In genomic region chr2:99600929-99601680, GRCh38 we compare ENCODE assay signal across 12 cellular contexts.
DNase-seq lines count a peak whose midpoint lies in the region; TF ChIP-seq lines count a peak whose summit lies in the region.
"Had no signal": no experiment of that assay in that cellular context is flagged by ENCODE, and none has a peak within 500 bp of the region (broad histone marks: within the 10 kb centered on the region; RNA-seq: fewer than 3 reads in every experiment).

No MANE protein-coding gene starts in this region.

- BruUV-seq in OCI-LY7 (replicated peaks; lab: Mats Ljungman, UMichigan): no TSS peak

- H2BK120ac ChIP-seq in neuronal stem cell (ENCODE audit: low read depth, low read length): no peak overlapping the region

- H3K27ac ChIP-seq in neuronal stem cell (replicated peaks; ENCODE audit: low read length) (no peak overlapping the region), OCI-LY7 (ENCODE audit: low read depth, low read length, poor library complexity, severe bottlenecking) (no peak overlapping the region)

- no peaks in the 10 kb centered on the region for H3K79me2 ChIP-seq in OCI-LY7 (ENCODE audit: insufficient read depth, low read depth, low read length)

- H3K4me1 ChIP-seq in neuronal stem cell (ENCODE audit: control insufficient read depth in 2 of 2, insufficient read depth in 1 of 2, low read depth in 1 of 2, low read length in 2 of 2) (peaks cover 0 to 15% of the 10 kb centered on the region in 2 donors), OCI-LY7 (ENCODE audit: insufficient read depth, low read length, poor library complexity, severe bottlenecking) (no peaks in the 10 kb centered on the region)

- no peaks in the 10 kb centered on the region for H3K79me1 ChIP-seq in neuronal stem cell (ENCODE audit: low read depth, low read length)

- no peak overlapping the region for H4K91ac ChIP-seq in neuronal stem cell (ENCODE audit: low read depth, low read length, poor library complexity)

- no peak overlapping the region for H4K8ac ChIP-seq in neuronal stem cell (ENCODE audit: low read depth, low read length)

- no peak overlapping the region for H3K18ac ChIP-seq in neuronal stem cell (ENCODE audit: low read length)

- H3K4ac ChIP-seq in neuronal stem cell (ENCODE audit: low read length): no peak overlapping the region

- H2AK5ac ChIP-seq in neuronal stem cell (ENCODE audit: low read depth, low read length): no peak overlapping the region

- H3K4me2 ChIP-seq in neuronal stem cell (ENCODE audit: insufficient read depth, low read length, poor library complexity, severe bottlenecking) (no peak overlapping the region), OCI-LY7 (ENCODE audit: low read length) (no peak overlapping the region)

- DNase-seq in EL: peak; percentile 32
- DNase-seq in M059J (ENCODE audit: low read depth): peak; percentile 48
- DNase-seq in choroid plexus epithelial cell (ENCODE audit: low read depth): peak; percentile 24
- DNase-seq in neuronal stem cell (ENCODE audit: low spot score): no peak
- no peak for DNase-seq in hippocampal formation (lab: John Stamatoyannopoulos, UW)
- DNase-seq in NCI-H226: no peak
- DNase-seq in OCI-LY7 (ENCODE audit: low spot score): no peak
- DNase-seq in GDM1 (lab: John Stamatoyannopoulos, UW): no peak
- DNase-seq: activated CD4-positive, alpha-beta memory T cell treated with anti-CD3 and anti-CD28 coated beads for 36 hours; cerebellar nuclear complex; naive thymus-derived CD4-positive, alpha-beta T cell; NCI-H1436 had no signal

- no peaks in the 10 kb centered on the region for H3K9me2 ChIP-seq in OCI-LY7 (ENCODE audit: insufficient read depth, low read length)

- intact Hi-C loops in OCI-LY7 (cut with micrococcal nuclease; ENCODE audit: unreplicated experiment): no loop called here

- no peaks in the 10 kb centered on the region for H3K9me3 ChIP-seq in neuronal stem cell (replicated peaks in 1 of 2; ENCODE audit: control insufficient read depth in 2 of 2, insufficient read depth in 1 of 2, low read depth in 1 of 2, low read length in 2 of 2)
- no peaks in the 10 kb centered on the region for H3K9me3 ChIP-seq in OCI-LY7 (ENCODE audit: low read length)

- H3K23ac ChIP-seq in neuronal stem cell (ENCODE audit: low read depth, low read length, poor library complexity): peak overlapping the region; percentile 6

- no peak overlapping the region for H2BK5ac ChIP-seq in neuronal stem cell (ENCODE audit: low read length)

- H3K27me3 ChIP-seq in neuronal stem cell (ENCODE audit: control insufficient read depth in 3 of 3, insufficient read depth in 3 of 3, low read depth in 1 of 3, low read length in 3 of 3): no peaks in the 10 kb centered on the region

- H2AFZ ChIP-seq in neuronal stem cell (ENCODE audit: low read length) (peak overlapping the region; percentile 20), OCI-LY7 (ENCODE audit: low read length) (no peak overlapping the region)

- no peak overlapping the region for H3K14ac ChIP-seq in neuronal stem cell (ENCODE audit: low read length)

- POLR2A ChIA-PET in OCI-LY7 (lab: Charles Lee): interaction anchor here (0.8 to 1.2 kb wide), 2 partner anchors 15 to 23 kb away, joined by 3 read pairs; no protein-coding TSS in a partner anchor

- H2BK12ac ChIP-seq in neuronal stem cell (ENCODE audit: low read length): no peak overlapping the region

- no peaks in the 10 kb centered on the region for H4K20me1 ChIP-seq in OCI-LY7 (ENCODE audit: insufficient read depth, low read length)

- H3K4me3 ChIP-seq in choroid plexus epithelial cell (ENCODE audit: low read depth, low read length) (no peak overlapping the region), neuronal stem cell (ENCODE audit: low read length in 2 of 2) (no peak overlapping the region), OCI-LY7 (ENCODE audit: low read depth, low read length, poor library complexity, severe bottlenecking) (no peak overlapping the region)

- TF ChIP-seq CTCF in choroid plexus epithelial cell (conservative IDR thresholded peaks at IDR 0.05; ENCODE audit: low read depth, low read length) (no peak), OCI-LY7 (conservative IDR thresholded peaks at IDR 0.05; ENCODE audit: low read length) (no peak)

- no CpG with 5 or more reads among the region's 20 CpGs for WGBS in neuronal stem cell (ENCODE audit: extremely low coverage in 2 of 2, insufficient read length in 2 of 2, insufficient replicate concordance in 1 of 2), 2 donors

- no peak overlapping the region for H3K9ac ChIP-seq in neuronal stem cell (ENCODE audit: low read depth, low read length, poor library complexity)

- H3K36me3 ChIP-seq in neuronal stem cell (replicated peaks in 1 of 2; ENCODE audit: control insufficient read depth in 2 of 2, insufficient read depth in 2 of 2, low read length in 2 of 2) (no peaks in the 10 kb centered on the region), OCI-LY7 (ENCODE audit: insufficient read depth, low read length) (peaks cover 12% of the 10 kb centered on the region; the same call in 1 of the 2 replicates)

- H2BK15ac ChIP-seq in neuronal stem cell (ENCODE audit: low read length): no peak overlapping the region

- CTCF ChIA-PET in OCI-LY7 (lab: Charles Lee; ENCODE audit: unreplicated experiment): no interaction called here

Comparison
In these comparisons a context has a peak if more than half of its experiments do, and no peak if none do; other contexts are left out.
1. DNase-seq: peak in EL (single experiment), M059J (single experiment) and choroid plexus epithelial cell (single experiment); none in neuronal stem cell (single experiment), hippocampal formation (0 of 2), NCI-H226 (single experiment), OCI-LY7 (single experiment) and GDM1 (single experiment).